Comparison of ENCODE assay signal across 25 cellular contexts in the genomic region with DNA sequence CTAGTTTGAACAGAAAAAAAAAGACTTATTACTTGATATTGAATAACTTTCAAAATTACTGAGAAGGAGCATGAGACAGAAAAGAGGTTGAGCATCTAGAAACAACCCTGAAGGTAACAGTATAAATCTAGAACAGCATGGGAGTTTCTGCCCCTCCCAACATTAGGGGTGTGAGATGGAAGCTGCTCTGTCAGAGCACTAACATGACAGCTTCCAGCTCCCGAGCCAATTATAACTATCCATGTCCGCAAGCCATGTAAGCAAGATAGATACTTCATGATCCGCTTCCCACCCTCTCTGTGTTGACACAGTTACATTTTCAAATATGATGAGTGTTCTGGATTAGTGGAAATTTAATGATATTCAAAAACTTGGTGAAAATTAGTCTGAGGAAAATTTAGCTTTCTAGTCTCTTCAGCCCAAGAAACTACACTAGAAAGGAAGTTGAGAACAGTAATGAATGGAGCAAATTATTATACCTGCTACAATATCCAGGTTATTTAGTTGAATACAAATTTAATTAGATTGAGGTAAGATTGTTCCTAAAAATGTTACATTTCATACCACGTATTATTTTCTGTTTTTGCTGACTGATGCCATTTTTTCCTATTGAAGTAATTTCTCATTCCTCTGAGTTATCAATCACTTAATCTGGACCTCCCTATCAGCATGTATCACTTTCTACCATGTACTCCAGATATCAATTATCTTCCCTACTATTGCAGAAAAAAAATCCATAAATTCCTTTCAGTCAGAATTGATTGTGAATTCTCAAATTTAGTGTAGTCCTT.
A peak's percentile ranks its signal among the peaks of the same experiment; 100 is the strongest.
DNase-seq lines count a peak whose midpoint lies in the region; ATAC-seq, FAIRE-seq and TF ChIP-seq lines count a peak whose summit lies in the region.
"Had no signal": no experiment of that assay in that cellular context is flagged by ENCODE, and none has a peak within 500 bp of the region (broad histone marks: within the 10 kb centered on the region; RNA-seq: fewer than 3 reads in every experiment).

No MANE protein-coding gene starts in this region.

- H3K27me3 ChIP-seq in IMR-90 (ENCODE audit: control insufficient read depth, insufficient read depth, low read length) = no peaks in the 10 kb centered on the region
- H3K27me3 ChIP-seq in K562 (ENCODE audit: control insufficient read depth in 2 of 2, insufficient read depth in 2 of 2, low read length in 2 of 2) = no peaks in the 10 kb centered on the region
- H3K27me3 ChIP-seq: BLaER1 treated with 17β-estradiol and CSF1 and Interleukin-3, amounts not matched to agents 10 nM and 100 nM had no signal

- DNase-seq in A549 (ENCODE audit: low read depth in 1 of 2, low spot score in 1 of 2) (no peak), IMR-90 (no peak), K562 (ENCODE audit: extremely low read depth in 1 of 4, low spot score in 3 of 4) (no peak), NCI-H1105 treated with DMSO at 0.1 percent for 48 hours (lab: John Stamatoyannopoulos, UW) (no peak), NCI-H524 (lab: John Stamatoyannopoulos, UW) (no peak), NCI-H1417 (lab: John Stamatoyannopoulos, UW) (no peak)
- DNase-seq: 8988T; AML-193; Caco-2; Calu3; CD4-positive, alpha-beta T cell; CD8-positive, alpha-beta T cell; DMS 273 treated with DMSO at 0.1 percent for 48 hours; DMS153; DMS53; DMS79; DND-41; EL; GDM1 had no signal

- WGBS in A549 (ENCODE audit: missing lambda C conversion rate) = 22% methylated on average over 4 of the region's 4 CpGs
- no CpG with 5 or more reads among the region's 4 CpGs for WGBS in IMR-90 (ENCODE audit: extremely low coverage in 2 of 2, insufficient read length in 1 of 2), 2 experiments
- WGBS in K562 (ENCODE audit: insufficient coverage, low coverage, missing lambda C conversion rate) = 0% methylated on average over 4 of the region's 4 CpGs

- in situ Hi-C loops in IMR-90 (cut with MboI; ENCODE audit: low sequenced_read_pairs) = no loop called here
- in situ Hi-C loops in K562 (cut with MboI) = no loop called here

- H3K4me3 ChIP-seq in A549 (no peak overlapping the region), IMR-90 (ENCODE audit: insufficient read depth, low read depth, low read length) (no peak overlapping the region), K562 (no peak overlapping the region)
- H3K4me3 ChIP-seq: BLaER1 treated with 17β-estradiol and CSF1 and Interleukin-3, amounts not matched to agents 10 nM and 100 nM; GM12878 had no signal

- H2AFZ ChIP-seq in IMR-90 (replicated peaks; ENCODE audit: low read length, poor library complexity) (no peak overlapping the region), K562 (ENCODE audit: low read depth, low read length) (no peak overlapping the region)

- H2BK20ac ChIP-seq in IMR-90 (ENCODE audit: low read depth, low read length) = no peak overlapping the region

- no peak overlapping the region for H3K18ac ChIP-seq in IMR-90 (ENCODE audit: low read depth, low read length)

- TF ChIP-seq EP300 in A549 (IDR thresholded peaks at IDR 0.05) (no peak), K562 (IDR thresholded peaks at IDR 0.05; ENCODE audit: low read length) (no peak)

- no peak overlapping the region for H2BK5ac ChIP-seq in IMR-90 (ENCODE audit: low read depth, low read length, poor library complexity, severe bottlenecking)

- POLR2A ChIA-PET in A549 (lab: Yijun Ruan, JAX) (no interaction called here), IMR-90 (lab: Charles Lee; ENCODE audit: unreplicated experiment) (no interaction called here), K562 (lab: Yijun Ruan, JAX) (no interaction called here)

- no peak overlapping the region for H4K5ac ChIP-seq in IMR-90 (ENCODE audit: low read depth, low read length)

- no peak for TF ChIP-seq RAD21 in A549 (conservative IDR thresholded peaks at IDR 0.05 in 1 of 2, IDR thresholded peaks at IDR 0.05 in 1 of 2)
- no peak for TF ChIP-seq RAD21 in IMR-90 (IDR thresholded peaks at IDR 0.05; ENCODE audit: low read length)
- TF ChIP-seq RAD21 in K562 (CRISPR knock-in tag; conservative IDR thresholded peaks at IDR 0.05 in 1 of 2, IDR thresholded peaks at IDR 0.05 in 1 of 2) = no peak

- H3K9me1 ChIP-seq in IMR-90 (ENCODE audit: insufficient read depth, low read length) (no peaks in the 10 kb centered on the region), K562 (ENCODE audit: control insufficient read depth, insufficient read depth, low read length) (no peaks in the 10 kb centered on the region)

- H3K9ac ChIP-seq in IMR-90 (ENCODE audit: low read depth, low read length) (no peak overlapping the region), K562 (ENCODE audit: insufficient read depth in 1 of 2, low read depth in 2 of 2, low read length in 2 of 2) (no peak overlapping the region)
- H3K9ac ChIP-seq: BLaER1 treated with 17β-estradiol and CSF1 and Interleukin-3, amounts not matched to agents 10 nM and 100 nM had no signal

- TF ChIP-seq POLR2A in A549 (IDR thresholded peaks at IDR 0.05; ENCODE audit: low read length) = no peak
- TF ChIP-seq POLR2A in IMR-90 (IDR thresholded peaks at IDR 0.05; ENCODE audit: low read depth, low read length) = no peak
- TF ChIP-seq POLR2A in K562 (conservative IDR thresholded peaks at IDR 0.05) = no peak

- no peak overlapping the region for H3K4ac ChIP-seq in IMR-90 (ENCODE audit: low read depth, low read length)

- intact Hi-C loops in IMR-90 (cut with micrococcal nuclease) = no loop called here
- intact Hi-C loops in K562 (cut with micrococcal nuclease) = no loop called here

- dilution Hi-C loops in IMR-90 (cut with HindIII; ENCODE audit: low sequenced_read_pairs, unreplicated experiment) = no loop called here

- no peak for ATAC-seq in A549
- no peak for ATAC-seq in IMR-90 (ENCODE audit: low read depth)
- no peak for ATAC-seq in K562
- ATAC-seq: CD8-positive, alpha-beta T cell; GM12878 had no signal

- no peaks in the 10 kb centered on the region for H3K79me2 ChIP-seq in K562 (ENCODE audit: control insufficient read depth, insufficient read depth, low read length)

- H3K56ac ChIP-seq in IMR-90 (ENCODE audit: extremely low read depth, insufficient read depth, low read length) = no peak overlapping the region

- H3K36me3 ChIP-seq in IMR-90 (ENCODE audit: control insufficient read depth, insufficient read depth, low read length) (no peaks in the 10 kb centered on the region), K562 (ENCODE audit: control insufficient read depth, insufficient read depth, low read length) (no peaks in the 10 kb centered on the region)
- H3K36me3 ChIP-seq: BLaER1 treated with 17β-estradiol and CSF1 and Interleukin-3, amounts not matched to agents 10 nM and 100 nM had no signal

- no peak overlapping the region for H3K23ac ChIP-seq in IMR-90 (ENCODE audit: low read depth, low read length)

- no peak overlapping the region for H3K4me2 ChIP-seq in A549
- H3K4me2 ChIP-seq in IMR-90 (ENCODE audit: low read depth, low read length) = no peak overlapping the region
- H3K4me2 ChIP-seq in K562 (ENCODE audit: insufficient read depth, low read length) = no peak overlapping the region
- H3K4me2 ChIP-seq: BLaER1 treated with 17β-estradiol and CSF1 and Interleukin-3, amounts not matched to agents 10 nM and 100 nM had no signal

- H4K91ac ChIP-seq in IMR-90 (ENCODE audit: insufficient read depth, low read depth, low read length) = no peak overlapping the region

- H3K4me1 ChIP-seq in A549 (no peaks in the 10 kb centered on the region), IMR-90 (ENCODE audit: control insufficient read depth, insufficient read depth, low read length) (peaks cover 1% of the 10 kb centered on the region; the same call in 1 of the 2 replicates), K562 (replicated peaks in 1 of 2; ENCODE audit: control insufficient read depth in 2 of 2, insufficient read depth in 2 of 2, low read length in 2 of 2) (no peaks in the 10 kb centered on the region)
- H3K4me1 ChIP-seq: BLaER1 treated with 17β-estradiol and CSF1 and Interleukin-3, amounts not matched to agents 10 nM and 100 nM; Caco-2 had no signal

- H2AK9ac ChIP-seq in IMR-90 (replicated peaks; ENCODE audit: low read depth, low read length, poor library complexity) = no peak overlapping the region

- H2BK120ac ChIP-seq in IMR-90 (ENCODE audit: low read depth, low read length) = no peak overlapping the region

- no peaks in the 10 kb centered on the region for H3K9me3 ChIP-seq in A549
- H3K9me3 ChIP-seq in IMR-90 (ENCODE audit: control insufficient read depth, insufficient read depth, low read length) = no peaks in the 10 kb centered on the region
- H3K9me3 ChIP-seq in K562 (replicated peaks; ENCODE audit: control insufficient read depth, insufficient read depth, low read depth, low read length) = no peaks in the 10 kb centered on the region; the same call in 1 of the 2 replicates
- H3K9me3 ChIP-seq: BLaER1 treated with 17β-estradiol and CSF1 and Interleukin-3, amounts not matched to agents 10 nM and 100 nM; Caco-2 had no signal

- TF ChIP-seq CTCF in A549 (IDR thresholded peaks at IDR 0.05) (no peak), IMR-90 (conservative IDR thresholded peaks at IDR 0.05; ENCODE audit: low read depth, low read length) (no peak), K562 (IDR thresholded peaks at IDR 0.05 in 2 of 3, conservative IDR thresholded peaks at IDR 0.05 in 1 of 3; ENCODE audit: insufficient read depth in 2 of 3, low read depth in 1 of 3, low read length in 3 of 3) (no peak)

- no peak overlapping the region for H2AK5ac ChIP-seq in IMR-90 (ENCODE audit: low read depth, low read length)

- H2BK15ac ChIP-seq in IMR-90 (ENCODE audit: low read depth, low read length) = no peak overlapping the region

- CTCF ChIA-PET in A549 (lab: Yijun Ruan, JAX) = no interaction called here
- CTCF ChIA-PET in IMR-90 (lab: Yijun Ruan, JAX) = no interaction called here
- CTCF ChIA-PET in K562 (lab: Yijun Ruan, JAX; ENCODE audit: low intra/inter-chr PET ratio) = no interaction called here

- H3K27ac ChIP-seq in A549 (no peak overlapping the region), IMR-90 (ENCODE audit: insufficient read depth, low read length) (no peak overlapping the region), K562 (ENCODE audit: extremely low read depth, low read depth, low read length) (no peak overlapping the region)
- H3K27ac ChIP-seq: BLaER1 treated with 17β-estradiol and CSF1 and Interleukin-3, amounts not matched to agents 10 nM and 100 nM; C4-2B had no signal

- no peaks in the 10 kb centered on the region for H4K20me1 ChIP-seq in IMR-90 (ENCODE audit: insufficient read depth, low read length)
- H4K20me1 ChIP-seq in K562 (replicated peaks; ENCODE audit: control insufficient read depth, insufficient read depth, low read length) = no peaks in the 10 kb centered on the region
- H4K20me1 ChIP-seq: BLaER1 treated with 17β-estradiol and CSF1 and Interleukin-3, amounts not matched to agents 10 nM and 100 nM had no signal

- BruUV-seq in IMR-90 (replicated peaks; lab: Mats Ljungman, UMichigan) (no TSS peak), K562 (replicated peaks; lab: Mats Ljungman, UMichigan) (no TSS peak)

- FAIRE-seq in A549 (lab: Jason Lieb, UNC) (no peak), K562 (lab: Jason Lieb, UNC) (no peak)
- FAIRE-seq: A204.1, GM12878, GM12892, GM18507 had no signal

- H4K8ac ChIP-seq in IMR-90 (ENCODE audit: low read depth in 2 of 2, low read length in 2 of 2) = no peak overlapping the region

- H3K79me1 ChIP-seq in IMR-90 (ENCODE audit: low read depth in 1 of 2, low read length in 2 of 2) = no peaks in the 10 kb centered on the region

- H3K14ac ChIP-seq in IMR-90 (replicated peaks; ENCODE audit: low read depth, low read length) = no peak overlapping the region

TF ChIP-seq in IMR-90, 13 proteins besides CTCF, POLR2A, EP300 and RAD21 (continues in another document):
- peak; percentile 92 for TF ChIP-seq MAFK (IDR thresholded peaks at IDR 0.05; ENCODE audit: low read depth, low read length)

Comparison
In these comparisons a context has a peak if more than half of its experiments do, and no peak if none do; other contexts are left out.
1. Of the 35 proteins assayed by ChIP-seq in both K562 and A549: peak only in K562: none; only in A549: none; in both: MAFK; in neither: 34.